ENCODE assay signal across 1 cellular context in genomic region chr7:40507166-40507565, GRCh38.
TF ChIP-seq lines count a peak whose summit lies in the region.

No MANE protein-coding gene starts in this region.

TF ChIP-seq in HepG2, 621 proteins besides CTCF, POLR2A, EP300 and RAD21 (continued from another document):
- TF ChIP-seq ZBTB39 (CRISPR knock-in tag; IDR thresholded peaks at IDR 0.05) = no peak
- TF ChIP-seq PRDM4 (CRISPR knock-in tag; IDR thresholded peaks at IDR 0.05; ENCODE audit: borderline replicate concordance) = no peak
- TF ChIP-seq ATF6 (CRISPR knock-in tag; conservative IDR thresholded peaks at IDR 0.05) = no peak
- TF ChIP-seq NAIF1 (CRISPR knock-in tag; IDR thresholded peaks at IDR 0.05; ENCODE audit: borderline replicate concordance) = no peak
